ENCODE assay signal across 9 cellular contexts in the genomic region with DNA sequence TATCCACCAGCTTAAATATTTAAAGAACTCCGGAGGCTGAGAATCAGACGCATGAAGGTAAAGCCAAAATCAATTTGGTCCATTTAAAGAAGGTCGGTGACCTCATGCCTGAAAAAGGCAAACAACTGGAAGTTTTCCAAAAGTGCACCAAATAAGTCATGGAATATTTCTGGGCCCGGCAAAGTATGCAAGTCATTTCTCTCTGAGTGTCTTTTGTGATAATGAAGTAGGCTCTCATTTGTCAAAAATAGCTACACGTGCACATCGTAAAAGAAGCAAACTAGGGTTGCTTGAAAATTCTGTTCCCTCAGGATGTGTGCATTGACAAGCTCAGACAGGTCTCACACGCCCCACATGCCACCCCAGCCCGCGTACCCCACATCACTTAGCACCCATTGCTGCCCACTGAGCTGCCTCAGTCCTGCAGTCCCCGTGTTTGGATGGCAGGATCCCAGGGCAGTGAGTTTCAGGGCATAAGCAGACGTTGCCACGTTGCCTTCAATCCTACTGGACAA. TPM values are rescaled to one million over a fixed set of nuclear protein-coding genes. Genes with fewer than 3 reads are reported as not detected.
DNase-seq lines count a peak whose midpoint lies in the region; ATAC-seq, FAIRE-seq and TF ChIP-seq lines count a peak whose summit lies in the region.
"Had no signal": no experiment of that assay in that cellular context is flagged by ENCODE, and none has a peak within 500 bp of the region (broad histone marks: within the 10 kb centered on the region; RNA-seq: fewer than 3 reads in every experiment).

No MANE protein-coding gene starts in this region.

- H3K27me3 Mint-ChIP-seq in brain = no peaks in the 10 kb centered on the region
- no peaks in the 10 kb centered on the region for H3K27me3 Mint-ChIP-seq in CD8-positive, alpha-beta T cell (ENCODE audit: low read depth)

- H3K9me1 ChIP-seq in keratinocyte (ENCODE audit: control insufficient read depth, extremely low read depth, insufficient read depth, low read length) = no peaks in the 10 kb centered on the region

- intact Hi-C loops in CD8-positive, alpha-beta T cell (cut with DNase I, micrococcal nuclease) = no loop called here

- H4K20me1 ChIP-seq in Karpas-422 (ENCODE audit: insufficient read depth, low read depth, low read length) = no peaks in the 10 kb centered on the region
- H4K20me1 ChIP-seq in keratinocyte (ENCODE audit: control insufficient read depth, extremely low read depth, insufficient read depth, low read length) = no peaks in the 10 kb centered on the region

- H3K9ac ChIP-seq in Karpas-422 (ENCODE audit: low read length) (no peak overlapping the region), keratinocyte (ENCODE audit: control insufficient read depth, extremely low read depth, insufficient read depth, low read length) (peak overlapping the region; percentile 8), subcutaneous abdominal adipose tissue (ENCODE audit: low read length in 5 of 5) (no peak overlapping the region)

- H3K9me2 ChIP-seq in Karpas-422 (replicated peaks; ENCODE audit: insufficient read depth, low read length) = no peaks in the 10 kb centered on the region

- H3K4me2 ChIP-seq in Karpas-422 (ENCODE audit: low read depth, low read length, poor library complexity, severe bottlenecking) = no peak overlapping the region
- H3K4me2 ChIP-seq in keratinocyte (ENCODE audit: control insufficient read depth, extremely low read depth, insufficient read depth, low read depth, low read length) = peak overlapping the region; percentile 40

- H3K4me3 ChIP-seq in Karpas-422 (ENCODE audit: low read length) = no peak overlapping the region
- H3K4me3 ChIP-seq in keratinocyte (ENCODE audit: control insufficient read depth in 2 of 3, extremely low read depth in 1 of 3, insufficient read depth in 2 of 3, low read depth in 1 of 3, low read length in 3 of 3) = no peak overlapping the region
- H3K4me3 ChIP-seq in subcutaneous abdominal adipose tissue (ENCODE audit: low read depth in 1 of 5, low read length in 5 of 5) = no peak overlapping the region
- H3K4me3 ChIP-seq in CD8-positive, alpha-beta T cell (ENCODE audit: low read depth, low read length) = no peak overlapping the region

- H3K36me3 Mint-ChIP-seq in brain = no peaks in the 10 kb centered on the region
- peaks cover 14% of the 10 kb centered on the region for H3K36me3 Mint-ChIP-seq in CD8-positive, alpha-beta T cell

- no peak overlapping the region for H3K4me3 Mint-ChIP-seq in brain
- H3K4me3 Mint-ChIP-seq in CD8-positive, alpha-beta T cell = no peak overlapping the region

- H3K9me3 ChIP-seq in Karpas-422 (ENCODE audit: low read length) (no peaks in the 10 kb centered on the region), keratinocyte (ENCODE audit: control insufficient read depth, low read depth, low read length) (no peaks in the 10 kb centered on the region), subcutaneous abdominal adipose tissue (ENCODE audit: control insufficient read depth in 5 of 5, low read length in 5 of 5) (no peaks in the 10 kb centered on the region)
- H3K9me3 ChIP-seq in CD8-positive, alpha-beta T cell (ENCODE audit: low read length) = no peaks in the 10 kb centered on the region

- dilution Hi-C loops in keratinocyte (cut with MboI; ENCODE audit: extremely low pct_ligation_motif_present, low sequenced_read_pairs) = no loop called here

- DNase-seq in Karpas-422 = no peak
- DNase-seq in keratinocyte (ENCODE audit: low read depth, low spot score) = no peak
- DNase-seq in pons (ENCODE audit: low spot score) = no peak
- DNase-seq in MV-4-11 (lab: John Stamatoyannopoulos, UW) = no peak
- no peak for DNase-seq in Ammon's horn (ENCODE audit: low spot score)
- DNase-seq in CD8-positive, alpha-beta T cell = no peak
- DNase-seq: NCI-H748 treated with DMSO at 0.1 percent for 48 hours had no signal

- H3K27ac Mint-ChIP-seq in brain = peak overlapping the region in 3 of 5 experiments; percentile 64 to 78 (median 64)
- H3K27ac Mint-ChIP-seq in CD8-positive, alpha-beta T cell = no peak overlapping the region

- no peak for ATAC-seq in CD8-positive, alpha-beta T cell

- FAIRE-seq in keratinocyte (lab: Jason Lieb, UNC) = peak; percentile 69

- no peaks in the 10 kb centered on the region for H3K79me2 ChIP-seq in Karpas-422 (ENCODE audit: low read length)
- H3K79me2 ChIP-seq in keratinocyte (ENCODE audit: control insufficient read depth, insufficient read depth, low read length) = no peaks in the 10 kb centered on the region

- H3K4me1 Mint-ChIP-seq in brain = peaks cover 26% of the 10 kb centered on the region
- peaks cover 3% of the 10 kb centered on the region for H3K4me1 Mint-ChIP-seq in CD8-positive, alpha-beta T cell (ENCODE audit: low read depth)

- peaks cover 92% of the 10 kb centered on the region for H3K4me1 ChIP-seq in Karpas-422 (ENCODE audit: low read length)
- H3K4me1 ChIP-seq in keratinocyte (ENCODE audit: control insufficient read depth, extremely low read depth, insufficient read depth, low read length) = peaks cover 32% of the 10 kb centered on the region
- H3K4me1 ChIP-seq in subcutaneous abdominal adipose tissue (ENCODE audit: control insufficient read depth in 5 of 5, insufficient read depth in 5 of 5, low read length in 5 of 5) = peaks cover 10 to 24% (median 13%) of the 10 kb centered on the region in 5 donors
- H3K4me1 ChIP-seq in CD8-positive, alpha-beta T cell (ENCODE audit: insufficient read depth, low read length) = no peaks in the 10 kb centered on the region

- H3K27ac ChIP-seq in Karpas-422 (ENCODE audit: low read length) = peak overlapping the region; percentile 95
- peak overlapping the region; percentile 49 for H3K27ac ChIP-seq in keratinocyte (ENCODE audit: control insufficient read depth, insufficient read depth, low read length)
- H3K27ac ChIP-seq in subcutaneous abdominal adipose tissue (ENCODE audit: low read depth, low read length) = peak overlapping the region; percentile 18
- H3K27ac ChIP-seq in CD8-positive, alpha-beta T cell (ENCODE audit: low read depth, low read length) = no peak overlapping the region

- POLR2A ChIA-PET in CD8-positive, alpha-beta T cell (lab: Charles Lee) = no interaction called here

- CTCF ChIA-PET in CD8-positive, alpha-beta T cell (lab: Charles Lee) = interaction anchor here (1.6 kb wide), 1 partner anchor 9 kb away, joined by 3 read pairs; no protein-coding TSS in a partner anchor

- H3K27me3 ChIP-seq in Karpas-422 (ENCODE audit: low read length) (no peaks in the 10 kb centered on the region), keratinocyte (ENCODE audit: control insufficient read depth, extremely low read depth, insufficient read depth, low read length) (no peaks in the 10 kb centered on the region), subcutaneous abdominal adipose tissue (ENCODE audit: control insufficient read depth in 5 of 5, insufficient read depth in 4 of 5, low read length in 5 of 5) (no peaks in the 10 kb centered on the region)
- H3K27me3 ChIP-seq in CD8-positive, alpha-beta T cell (ENCODE audit: insufficient read depth, low read length) = no peaks in the 10 kb centered on the region

- no peaks in the 10 kb centered on the region for H3K9me3 Mint-ChIP-seq in brain
- no peaks in the 10 kb centered on the region for H3K9me3 Mint-ChIP-seq in CD8-positive, alpha-beta T cell

- H2AFZ ChIP-seq in Karpas-422 (ENCODE audit: low read length) = no peak overlapping the region
- no peak overlapping the region for H2AFZ ChIP-seq in keratinocyte (ENCODE audit: control insufficient read depth, low read length)

- TF ChIP-seq CTCF in brain (conservative IDR thresholded peaks at IDR 0.05) (no peak), keratinocyte (optimal IDR thresholded peaks at IDR 0.05 in 1 of 3, IDR thresholded peaks at IDR 0.05 in 1 of 3, conservative IDR thresholded peaks at IDR 0.05 in 1 of 3; ENCODE audit: extremely low read depth in 1 of 3, insufficient read depth in 2 of 3, low read length in 3 of 3) (no peak)
- no peak for TF ChIP-seq CTCF in CD8-positive, alpha-beta T cell (IDR thresholded peaks at IDR 0.05)

- H3K36me3 ChIP-seq in Karpas-422 (ENCODE audit: insufficient read depth, low read length) = peaks cover 16% of the 10 kb centered on the region; the same call in 1 of the 2 replicates
- peaks cover 11 to 13% of the 10 kb centered on the region in 2 experiments for H3K36me3 ChIP-seq in keratinocyte (ENCODE audit: control insufficient read depth in 2 of 2, extremely low read depth in 1 of 2, insufficient read depth in 2 of 2, low read length in 2 of 2)
- peaks cover 0 to 29% (median 18%) of the 10 kb centered on the region in 5 donors for H3K36me3 ChIP-seq in subcutaneous abdominal adipose tissue (ENCODE audit: control insufficient read depth in 5 of 5, insufficient read depth in 5 of 5, low read length in 5 of 5)
- H3K36me3 ChIP-seq in CD8-positive, alpha-beta T cell (ENCODE audit: insufficient read depth, low read length) = no peaks in the 10 kb centered on the region

RNA-seq across cellular contexts. Expression of a gene that starts 20.5 kb away (rescaled TPM):
- 188 and 302 TPM in 2 replicates for total RNA-seq in Karpas-422 (2014; rRNA removed; shearing (Covaris generic); ENCODE audit: low replicate concordance)
- polyA plus RNA-seq in brain (ENCODE audit: insufficient read depth, low read depth, low replicate concordance) (125 TPM), keratinocyte (78.3 to 135 TPM (median 100 TPM) in 3 replicates)
- polyA plus RNA-seq in keratinocyte (2011; ENCODE audit: low read depth) = 73.7 TPM
- polyA plus RNA-seq in keratinocyte (2011; cell fraction: cytosol; rRNA removed) = 67.6 and 112 TPM in 2 replicates
- 224 and 265 TPM in 2 replicates for polyA plus RNA-seq in keratinocyte (2011; cell fraction: nucleus; rRNA removed)
- 159 and 171 TPM in 2 replicates for polyA plus RNA-seq in keratinocyte (2012; ENCODE audit: low replicate concordance)
- 137 to 269 TPM (median 175 TPM) in 3 replicates for polyA minus RNA-seq in keratinocyte
- 166 TPM for polyA minus RNA-seq in keratinocyte (2011; cell fraction: cytosol; rRNA and poly(A)+ RNA removed)
- 137 and 167 TPM in 2 replicates for polyA minus RNA-seq in keratinocyte (2011; cell fraction: nucleus; rRNA and poly(A)+ RNA removed)
- 10 to 100 TPM; 35.2 to 39.2 TPM for total RNA-seq in CD8-positive, alpha-beta T cell

RNA-seq across cellular contexts. Expression of a gene that starts 31.9 kb away (rescaled TPM):
- 100 and 125 TPM in 2 replicates for total RNA-seq in Karpas-422 (2014; rRNA removed; shearing (Covaris generic); ENCODE audit: low replicate concordance)
- 56.9 TPM for polyA plus RNA-seq in brain (ENCODE audit: insufficient read depth, low read depth, low replicate concordance)
- polyA plus RNA-seq in keratinocyte = 57.8 to 62.0 TPM (median 58.0 TPM) in 3 replicates
- 21.1 TPM for polyA plus RNA-seq in keratinocyte (2011; ENCODE audit: low read depth)
- polyA plus RNA-seq in keratinocyte (2011; cell fraction: cytosol; rRNA removed) = 34.1 and 47.9 TPM in 2 replicates
- 110 and 122 TPM in 2 replicates for polyA plus RNA-seq in keratinocyte (2011; cell fraction: nucleus; rRNA removed)
- 45.3 and 56.1 TPM in 2 replicates for polyA plus RNA-seq in keratinocyte (2012; ENCODE audit: low replicate concordance)
- polyA minus RNA-seq in keratinocyte = 55.2 to 77.9 TPM (median 63.6 TPM) in 3 replicates
- 44.1 TPM for polyA minus RNA-seq in keratinocyte (2011; cell fraction: cytosol; rRNA and poly(A)+ RNA removed)
- 48.5 and 57.2 TPM in 2 replicates for polyA minus RNA-seq in keratinocyte (2011; cell fraction: nucleus; rRNA and poly(A)+ RNA removed)
- 10 to 100 TPM; 62.4 to 70.1 TPM for total RNA-seq in CD8-positive, alpha-beta T cell
